ENCODE assay signal across 9 cellular contexts in genomic region chr5:135242021-135242480, GRCh38.
A peak's percentile ranks its signal among the peaks of the same experiment; 100 is the strongest.
DNase-seq lines count a peak whose midpoint lies in the region; ATAC-seq and TF ChIP-seq lines count a peak whose summit lies in the region.
"Had no signal": no experiment of that assay in that cellular context is flagged by ENCODE, and none has a peak within 500 bp of the region (broad histone marks: within the 10 kb centered on the region; RNA-seq: fewer than 3 reads in every experiment).

No MANE protein-coding gene starts in this region.

- DNase-seq in H4 (ENCODE audit: low spot score), result peak; percentile 84
- DNase-seq in adipocyte (ENCODE audit: low read depth), result peak; percentile 51
- no peak for DNase-seq in heart right ventricle
- DNase-seq in HAP-1 (ENCODE audit: low spot score in 2 of 2), result no peak
- DNase-seq in CD4-positive, alpha-beta memory T cell, result no peak
- DNase-seq in activated T-cell treated with anti-CD3 and anti-CD28 coated beads, Interleukin-2, amount 50 U/mL, for 24 hours, result no peak

- H3K9me3 ChIP-seq in adipocyte (ENCODE audit: control insufficient read depth, low read length) (no peaks in the 10 kb centered on the region), heart right ventricle (no peaks in the 10 kb centered on the region), stomach smooth muscle (ENCODE audit: control insufficient read depth in 2 of 2, low read length in 2 of 2) (no peaks in the 10 kb centered on the region), HAP-1 (no peaks in the 10 kb centered on the region)
- H3K9me3 ChIP-seq in CD4-positive, alpha-beta memory T cell (ENCODE audit: control insufficient read depth in 1 of 2, low read length in 2 of 2), result no peaks in the 10 kb centered on the region
- H3K9me3 ChIP-seq: neutrophil had no signal

- H3K36me3 Mint-ChIP-seq in CD4-positive, alpha-beta memory T cell, result no peaks in the 10 kb centered on the region
- H3K36me3 Mint-ChIP-seq in activated T-cell treated with anti-CD3 and anti-CD28 coated beads, Interleukin-2, amount 50 U/mL, for 24 hours (ENCODE audit: low read depth), result no peaks in the 10 kb centered on the region

- H3K9me3 Mint-ChIP-seq in CD4-positive, alpha-beta memory T cell, result no peaks in the 10 kb centered on the region
- H3K9me3 Mint-ChIP-seq in activated T-cell treated with anti-CD3 and anti-CD28 coated beads, Interleukin-2, amount 50 U/mL, for 24 hours, result no peaks in the 10 kb centered on the region

- no peaks in the 10 kb centered on the region for H3K4me1 Mint-ChIP-seq in CD4-positive, alpha-beta memory T cell
- H3K4me1 Mint-ChIP-seq in activated T-cell treated with anti-CD3 and anti-CD28 coated beads, Interleukin-2, amount 50 U/mL, for 24 hours (ENCODE audit: low read depth), result peaks cover 6% of the 10 kb centered on the region

- H3K27ac Mint-ChIP-seq in CD4-positive, alpha-beta memory T cell, result no peak overlapping the region
- no peak overlapping the region for H3K27ac Mint-ChIP-seq in activated T-cell treated with anti-CD3 and anti-CD28 coated beads, Interleukin-2, amount 50 U/mL, for 24 hours

- intact Hi-C loops in heart right ventricle (cut with DNase I), result loop anchor here in 1 of 10 donors (10.0 kb wide), 1 partner anchor 183 kb away; no protein-coding TSS in a partner anchor
- intact Hi-C loops in CD4-positive, alpha-beta memory T cell (cut with micrococcal nuclease), result no loop called here

- peak in 6 of 8 donors; percentile 12 to 40 (median 22) for ATAC-seq in heart right ventricle
- ATAC-seq in HG02610 (IDR thresholded peaks at IDR 0.05; ENCODE audit: unreplicated experiment), result no peak

- H3K4me1 ChIP-seq in adipocyte (ENCODE audit: control insufficient read depth, insufficient read depth, low read length) (peaks cover 74% of the 10 kb centered on the region), heart right ventricle (peaks cover 0 to 66% (median 39%) of the 10 kb centered on the region in 9 donors), stomach smooth muscle (ENCODE audit: control insufficient read depth, insufficient read depth, low read length) (peaks cover 85% of the 10 kb centered on the region), HAP-1 (no peaks in the 10 kb centered on the region)
- no peaks in the 10 kb centered on the region for H3K4me1 ChIP-seq in CD4-positive, alpha-beta memory T cell (ENCODE audit: insufficient read depth, low read length)

- WGBS in heart right ventricle, 2 donors, result 49 to 58% methylated on average over 6 of the region's 6 CpGs

- no peaks in the 10 kb centered on the region for H3K36me3 ChIP-seq in adipocyte (ENCODE audit: control insufficient read depth, insufficient read depth, low read length, severe bottlenecking)
- no peaks in the 10 kb centered on the region for H3K36me3 ChIP-seq in heart right ventricle
- H3K36me3 ChIP-seq in stomach smooth muscle (ENCODE audit: control insufficient read depth in 2 of 2, insufficient read depth in 2 of 2, low read length in 2 of 2), result no peaks in the 10 kb centered on the region
- H3K36me3 ChIP-seq in HAP-1 (replicated peaks), result no peaks in the 10 kb centered on the region
- H3K36me3 ChIP-seq in CD4-positive, alpha-beta memory T cell (ENCODE audit: insufficient read depth, low read length), result no peaks in the 10 kb centered on the region
- H3K36me3 ChIP-seq: neutrophil had no signal

- H3K27me3 ChIP-seq in adipocyte (replicated peaks; ENCODE audit: control insufficient read depth, insufficient read depth, low read length), result no peaks in the 10 kb centered on the region
- H3K27me3 ChIP-seq in heart right ventricle, result peaks cover 0 to 3% (median 0%) of the 10 kb centered on the region in 7 donors
- H3K27me3 ChIP-seq in stomach smooth muscle (ENCODE audit: control insufficient read depth in 1 of 2, insufficient read depth in 2 of 2, low read length in 2 of 2), result no peaks in the 10 kb centered on the region
- H3K27me3 ChIP-seq in HAP-1 (ENCODE audit: low read depth), result peaks cover 12% of the 10 kb centered on the region
- H3K27me3 ChIP-seq in CD4-positive, alpha-beta memory T cell (ENCODE audit: insufficient read depth, low read length), result no peaks in the 10 kb centered on the region
- H3K27me3 ChIP-seq: neutrophil had no signal

- peak overlapping the region; percentile 27 for H3K4me3 ChIP-seq in adipocyte (ENCODE audit: low read length)
- H3K4me3 ChIP-seq in heart right ventricle, result no peak overlapping the region
- H3K4me3 ChIP-seq in stomach smooth muscle (ENCODE audit: low read length in 2 of 2), result peak overlapping the region in 1 of 2 donors; percentile 35
- no peak overlapping the region for H3K4me3 ChIP-seq in HAP-1
- no peak overlapping the region for H3K4me3 ChIP-seq in CD4-positive, alpha-beta memory T cell (ENCODE audit: low read length in 2 of 2)

- no peak for TF ChIP-seq CTCF in heart right ventricle (IDR thresholded peaks at IDR 0.05)

- H3K27ac ChIP-seq in heart right ventricle (peak overlapping the region; percentile 50 to 84 (median 71)), stomach smooth muscle (ENCODE audit: low read length) (peak overlapping the region; percentile 80)
- H3K27ac ChIP-seq in CD4-positive, alpha-beta memory T cell (ENCODE audit: low read depth, low read length), result no peak overlapping the region
- H3K27ac ChIP-seq: neutrophil had no signal

- H3K9ac ChIP-seq in adipocyte (ENCODE audit: low read length) (peak overlapping the region; percentile 77), stomach smooth muscle (ENCODE audit: low read length in 2 of 2) (no peak overlapping the region)

- in situ Hi-C loops in HAP-1 (cut with MboI; ENCODE audit: low sequenced_read_pairs), result no loop called here

- POLR2A ChIA-PET in CD4-positive, alpha-beta memory T cell (lab: Charles Lee; ENCODE audit: partially characterized antibody), result no interaction called here

- H3K4me3 Mint-ChIP-seq in CD4-positive, alpha-beta memory T cell, result no peak overlapping the region
- H3K4me3 Mint-ChIP-seq in activated T-cell treated with anti-CD3 and anti-CD28 coated beads, Interleukin-2, amount 50 U/mL, for 24 hours, result no peak overlapping the region

- H3K27me3 Mint-ChIP-seq in CD4-positive, alpha-beta memory T cell, result peaks cover 2 to 6% of the 10 kb centered on the region in 2 donors
- H3K27me3 Mint-ChIP-seq in activated T-cell treated with anti-CD3 and anti-CD28 coated beads, Interleukin-2, amount 50 U/mL, for 24 hours, result no peaks in the 10 kb centered on the region

- CTCF ChIA-PET in CD4-positive, alpha-beta memory T cell (lab: Charles Lee; ENCODE audit: partially characterized antibody), result no interaction called here

Comparison
In these comparisons a context has a peak if more than half of its experiments do, and no peak if none do; other contexts are left out.
1. DNase-seq: peak in H4 (single experiment) and adipocyte (single experiment); none in heart right ventricle (0 of 2), HAP-1 (0 of 2), CD4-positive, alpha-beta memory T cell (0 of 5) and activated T-cell treated with anti-CD3 and anti-CD28 coated beads, Interleukin-2, amount 50 U/mL, for 24 hours (single experiment).